In the genomic region with DNA sequence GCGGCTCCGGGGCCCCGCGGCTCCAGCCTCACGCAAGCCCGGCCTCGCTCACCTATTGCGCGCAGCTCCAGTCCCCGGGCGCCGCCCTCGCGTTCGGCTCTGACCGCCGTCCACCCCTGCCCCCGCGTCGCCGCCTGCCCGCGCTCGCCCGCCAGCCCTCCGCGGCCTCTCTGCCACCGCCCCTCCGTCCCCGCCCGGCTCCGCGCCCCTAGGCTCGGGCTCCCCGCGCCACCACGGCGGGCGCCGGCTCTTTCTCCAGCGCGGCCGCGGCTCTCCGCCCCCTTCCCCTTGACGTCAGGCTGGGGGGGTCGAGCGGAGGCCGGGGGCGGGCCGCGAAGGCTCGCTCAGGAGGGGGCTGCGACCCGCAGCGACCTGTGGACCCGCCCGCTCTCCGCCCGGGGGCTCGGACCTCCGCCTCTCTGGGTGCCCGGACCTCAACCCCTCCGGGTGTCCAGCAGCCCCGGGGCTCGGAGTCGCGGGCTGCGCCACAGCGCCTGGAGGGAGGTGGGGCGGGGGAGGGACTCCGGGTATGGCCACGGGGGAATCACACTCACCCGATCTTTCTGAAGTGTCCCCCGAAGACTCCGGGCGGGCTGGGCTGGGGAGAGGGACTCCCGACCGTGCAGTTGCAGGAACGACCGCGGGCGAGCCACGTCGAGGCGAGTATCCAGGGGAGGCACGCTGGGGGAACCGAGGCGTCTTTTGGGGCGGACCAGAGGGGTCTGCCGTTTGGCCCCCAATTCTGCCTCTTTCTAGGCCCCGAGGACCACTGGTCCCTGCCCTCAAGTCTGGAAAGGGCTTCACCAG, we compare ENCODE assay signal across 1 cellular context.
TF ChIP-seq lines count a peak whose summit lies in the region.

Gene SEMA4C, minus strand, starts transcription at position 257 of the 807 bp plus-strand sequence. CDS start 2,194 bp downstream, outside the sequence.

TF ChIP-seq in HepG2, 621 proteins besides CTCF, POLR2A, EP300 and RAD21 (continued from another document and continues in another):
- TF ChIP-seq CENPT (CRISPR knock-in tag; IDR thresholded peaks at IDR 0.05; ENCODE audit: low read depth) (peak; percentile 11; the same call in 1 of the 2 replicates), GLI4 (CRISPR knock-in tag; IDR thresholded peaks at IDR 0.05; ENCODE audit: borderline replicate concordance) (no peak), SUZ12 (IDR thresholded peaks at IDR 0.05; ENCODE audit: low read depth, low read length) (no peak), KLF11 (CRISPR knock-in tag; IDR thresholded peaks at IDR 0.05) (no peak), ASH2L (IDR thresholded peaks at IDR 0.05; ENCODE audit: insufficient read length, low read depth, low read length) (no peak), ZNF629 (CRISPR knock-in tag; conservative IDR thresholded peaks at IDR 0.05) (no peak), RFX3 (CRISPR knock-in tag; IDR thresholded peaks at IDR 0.05) (no peak), ZNF383 (CRISPR knock-in tag; IDR thresholded peaks at IDR 0.05; ENCODE audit: borderline replicate concordance) (no peak), ARID3A (IDR thresholded peaks at IDR 0.05; ENCODE audit: low read depth, low read length) (no peak), ZNF17 (CRISPR knock-in tag; IDR thresholded peaks at IDR 0.05) (no peak), NFATC3 (CRISPR knock-in tag; IDR thresholded peaks at IDR 0.05) (no peak), ZNF432 (CRISPR knock-in tag; IDR thresholded peaks at IDR 0.05; ENCODE audit: borderline replicate concordance) (no peak), SOX5 (CRISPR knock-in tag; IDR thresholded peaks at IDR 0.05; ENCODE audit: borderline replicate concordance) (no peak), NCOA2 (CRISPR knock-in tag; IDR thresholded peaks at IDR 0.05) (no peak), DMTF1 (CRISPR knock-in tag; IDR thresholded peaks at IDR 0.05) (no peak), ZNF891 (CRISPR knock-in tag; IDR thresholded peaks at IDR 0.05) (peak; percentile 55; the same call in 1 of the 2 replicates), JUNB (CRISPR knock-in tag; IDR thresholded peaks at IDR 0.05; ENCODE audit: borderline replicate concordance) (no peak), ZNF264 (CRISPR knock-in tag; IDR thresholded peaks at IDR 0.05) (no peak), MAFK (conservative IDR thresholded peaks at IDR 0.05 in 1 of 2, IDR thresholded peaks at IDR 0.05 in 1 of 2; ENCODE audit: low read length in 2 of 2) (no peak), REPIN1 (CRISPR knock-in tag; IDR thresholded peaks at IDR 0.05; ENCODE audit: borderline replicate concordance, low read depth) (no peak), ZNF276 (CRISPR knock-in tag; IDR thresholded peaks at IDR 0.05; ENCODE audit: low read depth) (no peak), TSC22D2 (CRISPR knock-in tag; IDR thresholded peaks at IDR 0.05; ENCODE audit: borderline replicate concordance) (no peak), ZNF160 (CRISPR knock-in tag; IDR thresholded peaks at IDR 0.05) (no peak), ZBTB7B (CRISPR knock-in tag; IDR thresholded peaks at IDR 0.05) (peak; percentile 23; the same call in 1 of the 2 replicates)
- TF ChIP-seq, protein P1, sequence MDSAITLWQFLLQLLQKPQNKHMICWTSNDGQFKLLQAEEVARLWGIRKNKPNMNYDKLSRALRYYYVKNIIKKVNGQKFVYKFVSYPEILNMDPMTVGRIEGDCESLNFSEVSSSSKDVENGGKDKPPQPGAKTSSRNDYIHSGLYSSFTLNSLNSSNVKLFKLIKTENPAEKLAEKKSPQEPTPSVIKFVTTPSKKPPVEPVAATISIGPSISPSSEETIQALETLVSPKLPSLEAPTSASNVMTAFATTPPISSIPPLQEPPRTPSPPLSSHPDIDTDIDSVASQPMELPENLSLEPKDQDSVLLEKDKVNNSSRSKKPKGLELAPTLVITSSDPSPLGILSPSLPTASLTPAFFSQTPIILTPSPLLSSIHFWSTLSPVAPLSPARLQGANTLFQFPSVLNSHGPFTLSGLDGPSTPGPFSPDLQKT (CRISPR knock-in tag; IDR thresholded peaks at IDR 0.05; ENCODE audit: borderline replicate concordance), result no peak
- TF ChIP-seq, protein P2, sequence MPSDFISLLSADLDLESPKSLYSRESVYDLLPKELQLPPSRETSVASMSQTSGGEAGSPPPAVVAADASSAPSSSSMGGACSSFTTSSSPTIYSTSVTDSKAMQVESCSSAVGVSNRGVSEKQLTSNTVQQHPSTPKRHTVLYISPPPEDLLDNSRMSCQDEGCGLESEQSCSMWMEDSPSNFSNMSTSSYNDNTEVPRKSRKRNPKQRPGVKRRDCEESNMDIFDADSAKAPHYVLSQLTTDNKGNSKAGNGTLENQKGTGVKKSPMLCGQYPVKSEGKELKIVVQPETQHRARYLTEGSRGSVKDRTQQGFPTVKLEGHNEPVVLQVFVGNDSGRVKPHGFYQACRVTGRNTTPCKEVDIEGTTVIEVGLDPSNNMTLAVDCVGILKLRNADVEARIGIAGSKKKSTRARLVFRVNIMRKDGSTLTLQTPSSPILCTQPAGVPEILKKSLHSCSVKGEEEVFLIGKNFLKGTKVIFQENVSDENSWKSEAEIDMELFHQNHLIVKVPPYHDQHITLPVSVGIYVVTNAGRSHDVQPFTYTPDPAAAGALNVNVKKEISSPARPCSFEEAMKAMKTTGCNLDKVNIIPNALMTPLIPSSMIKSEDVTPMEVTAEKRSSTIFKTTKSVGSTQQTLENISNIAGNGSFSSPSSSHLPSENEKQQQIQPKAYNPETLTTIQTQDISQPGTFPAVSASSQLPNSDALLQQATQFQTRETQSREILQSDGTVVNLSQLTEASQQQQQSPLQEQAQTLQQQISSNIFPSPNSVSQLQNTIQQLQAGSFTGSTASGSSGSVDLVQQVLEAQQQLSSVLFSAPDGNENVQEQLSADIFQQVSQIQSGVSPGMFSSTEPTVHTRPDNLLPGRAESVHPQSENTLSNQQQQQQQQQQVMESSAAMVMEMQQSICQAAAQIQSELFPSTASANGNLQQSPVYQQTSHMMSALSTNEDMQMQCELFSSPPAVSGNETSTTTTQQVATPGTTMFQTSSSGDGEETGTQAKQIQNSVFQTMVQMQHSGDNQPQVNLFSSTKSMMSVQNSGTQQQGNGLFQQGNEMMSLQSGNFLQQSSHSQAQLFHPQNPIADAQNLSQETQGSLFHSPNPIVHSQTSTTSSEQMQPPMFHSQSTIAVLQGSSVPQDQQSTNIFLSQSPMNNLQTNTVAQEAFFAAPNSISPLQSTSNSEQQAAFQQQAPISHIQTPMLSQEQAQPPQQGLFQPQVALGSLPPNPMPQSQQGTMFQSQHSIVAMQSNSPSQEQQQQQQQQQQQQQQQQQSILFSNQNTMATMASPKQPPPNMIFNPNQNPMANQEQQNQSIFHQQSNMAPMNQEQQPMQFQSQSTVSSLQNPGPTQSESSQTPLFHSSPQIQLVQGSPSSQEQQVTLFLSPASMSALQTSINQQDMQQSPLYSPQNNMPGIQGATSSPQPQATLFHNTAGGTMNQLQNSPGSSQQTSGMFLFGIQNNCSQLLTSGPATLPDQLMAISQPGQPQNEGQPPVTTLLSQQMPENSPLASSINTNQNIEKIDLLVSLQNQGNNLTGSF (CRISPR knock-in tag; IDR thresholded peaks at IDR 0.05), result no peak
- TF ChIP-seq, protein P3, sequence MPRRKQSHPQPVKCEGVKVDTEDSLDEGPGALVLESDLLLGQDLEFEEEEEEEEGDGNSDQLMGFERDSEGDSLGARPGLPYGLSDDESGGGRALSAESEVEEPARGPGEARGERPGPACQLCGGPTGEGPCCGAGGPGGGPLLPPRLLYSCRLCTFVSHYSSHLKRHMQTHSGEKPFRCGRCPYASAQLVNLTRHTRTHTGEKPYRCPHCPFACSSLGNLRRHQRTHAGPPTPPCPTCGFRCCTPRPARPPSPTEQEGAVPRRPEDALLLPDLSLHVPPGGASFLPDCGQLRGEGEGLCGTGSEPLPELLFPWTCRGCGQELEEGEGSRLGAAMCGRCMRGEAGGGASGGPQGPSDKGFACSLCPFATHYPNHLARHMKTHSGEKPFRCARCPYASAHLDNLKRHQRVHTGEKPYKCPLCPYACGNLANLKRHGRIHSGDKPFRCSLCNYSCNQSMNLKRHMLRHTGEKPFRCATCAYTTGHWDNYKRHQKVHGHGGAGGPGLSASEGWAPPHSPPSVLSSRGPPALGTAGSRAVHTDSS (CRISPR knock-in tag; conservative IDR thresholded peaks at IDR 0.05), result 0 out of 2 replicates have a peak, but pooled peaks have one; percentile 61
- TF ChIP-seq, protein P4, sequence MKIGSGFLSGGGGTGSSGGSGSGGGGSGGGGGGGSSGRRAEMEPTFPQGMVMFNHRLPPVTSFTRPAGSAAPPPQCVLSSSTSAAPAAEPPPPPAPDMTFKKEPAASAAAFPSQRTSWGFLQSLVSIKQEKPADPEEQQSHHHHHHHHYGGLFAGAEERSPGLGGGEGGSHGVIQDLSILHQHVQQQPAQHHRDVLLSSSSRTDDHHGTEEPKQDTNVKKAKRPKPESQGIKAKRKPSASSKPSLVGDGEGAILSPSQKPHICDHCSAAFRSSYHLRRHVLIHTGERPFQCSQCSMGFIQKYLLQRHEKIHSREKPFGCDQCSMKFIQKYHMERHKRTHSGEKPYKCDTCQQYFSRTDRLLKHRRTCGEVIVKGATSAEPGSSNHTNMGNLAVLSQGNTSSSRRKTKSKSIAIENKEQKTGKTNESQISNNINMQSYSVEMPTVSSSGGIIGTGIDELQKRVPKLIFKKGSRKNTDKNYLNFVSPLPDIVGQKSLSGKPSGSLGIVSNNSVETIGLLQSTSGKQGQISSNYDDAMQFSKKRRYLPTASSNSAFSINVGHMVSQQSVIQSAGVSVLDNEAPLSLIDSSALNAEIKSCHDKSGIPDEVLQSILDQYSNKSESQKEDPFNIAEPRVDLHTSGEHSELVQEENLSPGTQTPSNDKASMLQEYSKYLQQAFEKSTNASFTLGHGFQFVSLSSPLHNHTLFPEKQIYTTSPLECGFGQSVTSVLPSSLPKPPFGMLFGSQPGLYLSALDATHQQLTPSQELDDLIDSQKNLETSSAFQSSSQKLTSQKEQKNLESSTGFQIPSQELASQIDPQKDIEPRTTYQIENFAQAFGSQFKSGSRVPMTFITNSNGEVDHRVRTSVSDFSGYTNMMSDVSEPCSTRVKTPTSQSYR (CRISPR knock-in tag; IDR thresholded peaks at IDR 0.05; ENCODE audit: borderline replicate concordance), result peak; percentile 44; the same call in 1 of the 2 replicates
- TF ChIP-seq, protein P5, sequence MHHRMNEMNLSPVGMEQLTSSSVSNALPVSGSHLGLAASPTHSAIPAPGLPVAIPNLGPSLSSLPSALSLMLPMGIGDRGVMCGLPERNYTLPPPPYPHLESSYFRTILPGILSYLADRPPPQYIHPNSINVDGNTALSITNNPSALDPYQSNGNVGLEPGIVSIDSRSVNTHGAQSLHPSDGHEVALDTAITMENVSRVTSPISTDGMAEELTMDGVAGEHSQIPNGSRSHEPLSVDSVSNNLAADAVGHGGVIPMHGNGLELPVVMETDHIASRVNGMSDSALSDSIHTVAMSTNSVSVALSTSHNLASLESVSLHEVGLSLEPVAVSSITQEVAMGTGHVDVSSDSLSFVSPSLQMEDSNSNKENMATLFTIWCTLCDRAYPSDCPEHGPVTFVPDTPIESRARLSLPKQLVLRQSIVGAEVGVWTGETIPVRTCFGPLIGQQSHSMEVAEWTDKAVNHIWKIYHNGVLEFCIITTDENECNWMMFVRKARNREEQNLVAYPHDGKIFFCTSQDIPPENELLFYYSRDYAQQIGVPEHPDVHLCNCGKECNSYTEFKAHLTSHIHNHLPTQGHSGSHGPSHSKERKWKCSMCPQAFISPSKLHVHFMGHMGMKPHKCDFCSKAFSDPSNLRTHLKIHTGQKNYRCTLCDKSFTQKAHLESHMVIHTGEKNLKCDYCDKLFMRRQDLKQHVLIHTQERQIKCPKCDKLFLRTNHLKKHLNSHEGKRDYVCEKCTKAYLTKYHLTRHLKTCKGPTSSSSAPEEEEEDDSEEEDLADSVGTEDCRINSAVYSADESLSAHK (CRISPR knock-in tag; IDR thresholded peaks at IDR 0.05; ENCODE audit: borderline replicate concordance), result no peak
